In the genomic region with DNA sequence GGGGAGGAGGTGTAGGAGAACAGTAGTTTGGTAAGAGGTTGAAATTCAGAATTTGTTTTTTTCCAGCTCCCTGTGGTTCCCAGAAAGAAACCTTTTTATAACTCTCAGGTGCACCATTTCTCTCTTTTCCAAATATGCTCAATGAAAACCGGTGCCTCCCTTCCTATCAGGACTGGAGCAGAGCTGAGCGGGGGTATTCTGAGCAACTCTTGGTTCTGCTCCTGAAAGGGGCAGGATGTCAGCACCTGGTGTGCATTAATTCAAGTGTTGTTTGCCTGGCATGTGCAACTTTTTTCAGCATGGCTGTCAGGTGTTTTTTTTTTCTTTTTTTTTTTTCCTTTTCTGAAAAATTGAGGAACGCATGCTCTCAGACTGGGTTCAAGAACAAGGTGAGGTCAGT, we compare ENCODE assay signal across 23 cellular contexts.
A peak's percentile ranks its signal among the peaks of the same experiment; 100 is the strongest.
DNase-seq lines count a peak whose midpoint lies in the region; ATAC-seq, FAIRE-seq and TF ChIP-seq lines count a peak whose summit lies in the region.
"Had no signal": no experiment of that assay in that cellular context is flagged by ENCODE, and none has a peak within 500 bp of the region (broad histone marks: within the 10 kb centered on the region; RNA-seq: fewer than 3 reads in every experiment).

No MANE protein-coding gene starts in this region.

- no peaks in the 10 kb centered on the region for H3K9me3 Mint-ChIP-seq in astrocyte (ENCODE audit: unreplicated experiment)
- H3K9me3 Mint-ChIP-seq: T-helper 1 cell treated with Interleukin-12 subunit alpha and Interleukin-12 subunit beta and Interleukin-4 antibody, amounts not matched to agents 30 μg/mL and 1 μg/mL, for 36 hours had no signal

- H3K27me3 ChIP-seq in astrocyte (ENCODE audit: insufficient read depth, low read length) (no peaks in the 10 kb centered on the region), stomach smooth muscle (ENCODE audit: control insufficient read depth in 1 of 2, insufficient read depth in 2 of 2, low read length in 2 of 2) (no peaks in the 10 kb centered on the region)
- H3K27me3 ChIP-seq: MG63 had no signal

- peaks cover 29% of the 10 kb centered on the region for H3K4me1 Mint-ChIP-seq in astrocyte (ENCODE audit: low read depth, unreplicated experiment)
- H3K4me1 Mint-ChIP-seq: CD4-positive, alpha-beta memory T cell had no signal

- peaks cover 3% of the 10 kb centered on the region for H3K27me3 Mint-ChIP-seq in astrocyte (ENCODE audit: low read depth, unreplicated experiment)

- ATAC-seq in HG02588 (IDR thresholded peaks at IDR 0.05; ENCODE audit: unreplicated experiment) = no peak
- no peak for ATAC-seq in GM21381 (IDR thresholded peaks at IDR 0.05; ENCODE audit: unreplicated experiment)

- TF ChIP-seq CTCF in astrocyte (IDR thresholded peaks at IDR 0.05; ENCODE audit: insufficient read depth, low read depth, low read length) = no peak

- no peaks in the 10 kb centered on the region for H3K9me3 ChIP-seq in astrocyte (ENCODE audit: insufficient read depth, low read depth, low read length)
- H3K9me3 ChIP-seq in stomach smooth muscle (ENCODE audit: control insufficient read depth in 2 of 2, low read length in 2 of 2) = no peaks in the 10 kb centered on the region
- H3K9me3 ChIP-seq: MG63, SK-N-SH had no signal

- H3K9ac ChIP-seq in astrocyte (ENCODE audit: low read length) = no peak overlapping the region
- no peak overlapping the region for H3K9ac ChIP-seq in stomach smooth muscle (ENCODE audit: low read length in 2 of 2)
- H3K9ac ChIP-seq: GM23248, SK-N-SH had no signal

- no peak overlapping the region for H2AFZ ChIP-seq in astrocyte (ENCODE audit: low read depth, low read length)
- H2AFZ ChIP-seq: GM23248 had no signal

- H3K27ac ChIP-seq in astrocyte (ENCODE audit: low read depth, low read length) = no peak overlapping the region
- peak overlapping the region; percentile 69 for H3K27ac ChIP-seq in stomach smooth muscle (ENCODE audit: low read length)
- H3K27ac ChIP-seq: GM23248 had no signal

- peak; percentile 22 for DNase-seq in NCI-H345 (lab: John Stamatoyannopoulos, UW)
- DNase-seq in NCI-H345 treated with DMSO at 0.1 percent for 48 hours (lab: John Stamatoyannopoulos, UW; ENCODE audit: unreplicated experiment) = no peak
- peak; percentile 20 for DNase-seq in DMS79 (lab: John Stamatoyannopoulos, UW)
- DNase-seq in astrocyte (ENCODE audit: low read depth) = no peak
- DNase-seq: C1 segment of cervical spinal cord; CD4-positive, alpha-beta memory T cell; COR-L47; DND-41; GM23248; H7; KG1; MG63; NCI-H1694; NCI-H2029 treated with DMSO at 0.1 percent for 48 hours; NCI-H526 treated with DMSO at 0.1 percent for 48 hours; SK-N-SH; SW 1271 had no signal

- no peaks in the 10 kb centered on the region for H3K36me3 Mint-ChIP-seq in astrocyte (ENCODE audit: low read depth, unreplicated experiment)
- H3K36me3 Mint-ChIP-seq: CD4-positive, alpha-beta memory T cell had no signal

- no peaks in the 10 kb centered on the region for H3K79me2 ChIP-seq in astrocyte (ENCODE audit: insufficient read depth, low read length)

- H3K4me3 ChIP-seq in astrocyte (ENCODE audit: insufficient read depth, low read depth, low read length) = no peak overlapping the region
- H3K4me3 ChIP-seq in stomach smooth muscle (ENCODE audit: low read length in 2 of 2) = no peak overlapping the region
- H3K4me3 ChIP-seq: GM23248, MG63 had no signal

- H3K4me2 ChIP-seq in astrocyte (ENCODE audit: low read length) = no peak overlapping the region
- H3K4me2 ChIP-seq: SK-N-SH had no signal

- no peaks in the 10 kb centered on the region for H3K36me3 ChIP-seq in astrocyte (ENCODE audit: insufficient read depth, low read length)
- no peaks in the 10 kb centered on the region for H3K36me3 ChIP-seq in stomach smooth muscle (ENCODE audit: control insufficient read depth in 2 of 2, insufficient read depth in 2 of 2, low read length in 2 of 2)
- H3K36me3 ChIP-seq: MG63 had no signal

- no peak for FAIRE-seq in astrocyte (lab: Jason Lieb, UNC)
- FAIRE-seq: GM18507, RCC 7860 had no signal

- no peak overlapping the region for H3K4me3 Mint-ChIP-seq in astrocyte (ENCODE audit: unreplicated experiment)
- H3K4me3 Mint-ChIP-seq: CD4-positive, alpha-beta memory T cell; T-helper 1 cell treated with Interleukin-12 subunit alpha and Interleukin-12 subunit beta and Interleukin-4 antibody, amounts not matched to agents 30 μg/mL and 1 μg/mL, for 36 hours had no signal

- peaks cover 18% of the 10 kb centered on the region for H3K4me1 ChIP-seq in astrocyte (ENCODE audit: insufficient read depth, low read length)
- peaks cover 75% of the 10 kb centered on the region for H3K4me1 ChIP-seq in stomach smooth muscle (ENCODE audit: control insufficient read depth, insufficient read depth, low read length)

- peak overlapping the region; percentile 94 for H3K27ac Mint-ChIP-seq in astrocyte (ENCODE audit: unreplicated experiment)
- H3K27ac Mint-ChIP-seq: CD4-positive, alpha-beta memory T cell; T-helper 1 cell treated with Interleukin-12 subunit alpha and Interleukin-12 subunit beta and Interleukin-4 antibody, amounts not matched to agents 30 μg/mL and 1 μg/mL, for 36 hours had no signal

- no peaks in the 10 kb centered on the region for H4K20me1 ChIP-seq in astrocyte (ENCODE audit: insufficient read depth, low read length)

Comparison
In these comparisons a context has a peak if more than half of its experiments do, and no peak if none do; other contexts are left out.
1. DNase-seq: peak in NCI-H345 (single experiment) and DMS79 (single experiment); none in NCI-H345 treated with DMSO at 0.1 percent for 48 hours (single experiment) and astrocyte (single experiment).